ENCODE assay signal across 8 cellular contexts in the genomic region with DNA sequence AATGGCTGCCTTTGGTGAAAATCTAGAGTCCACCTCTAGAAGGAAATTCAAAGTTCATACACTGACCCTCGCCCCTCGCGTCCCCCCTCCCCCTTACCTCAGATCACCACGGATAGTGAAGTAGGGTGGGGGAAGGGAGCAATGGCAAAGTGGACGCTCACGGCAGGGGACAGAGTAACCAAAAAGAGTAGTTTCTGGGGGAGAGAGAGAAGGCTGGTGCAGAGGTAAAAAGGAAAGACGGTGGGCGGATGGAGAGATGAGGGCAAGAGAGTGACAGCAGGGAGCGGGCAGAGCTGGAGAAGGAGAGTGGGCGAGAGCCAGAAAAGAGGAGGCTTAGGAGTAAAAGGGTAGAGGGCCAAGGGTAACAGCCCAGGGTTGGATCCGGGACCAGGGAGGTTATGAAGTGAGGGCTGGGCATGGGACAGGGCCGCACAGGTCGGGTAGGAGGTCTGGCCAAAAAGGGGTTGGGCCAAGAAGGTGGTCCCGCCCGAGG. TPM values are rescaled to one million over a fixed set of nuclear protein-coding genes. Genes with fewer than 3 reads are reported as not detected.
DNase-seq lines count a peak whose midpoint lies in the region; ATAC-seq, FAIRE-seq and TF ChIP-seq lines count a peak whose summit lies in the region.

No MANE protein-coding gene starts in this region.

- no peak for TF ChIP-seq RAD21 in HepG2 (CRISPR knock-in tag; IDR thresholded peaks at IDR 0.05)

- no peak for FAIRE-seq in HepG2 (lab: Jason Lieb, UNC)

- H3K4me3 ChIP-seq in brain microvascular endothelial cell (ENCODE audit: low read depth, low read length) (peak overlapping the region; percentile 86), HepG2 (replicated peaks in 1 of 3; ENCODE audit: insufficient read depth in 1 of 3, low read depth in 2 of 3, low read length in 3 of 3) (peak overlapping the region; percentile 91 to 98 (median 95)), tibial nerve (peak overlapping the region; percentile 77 to 98 (median 83))

- peak overlapping the region; percentile 93 for H3K9ac ChIP-seq in HepG2 (ENCODE audit: insufficient read depth, low read depth, low read length)

- POLR2A ChIA-PET in HepG2 (lab: Yijun Ruan, JAX) = interaction anchor here (0.9 to 2.1 kb wide), 7 partner anchors 81 to 232 kb away, joined by 3 to 11 read pairs (median 3); a partner anchor contains a TSS

- no TSS peak for BruUV-seq in HepG2 (replicated peaks; lab: Mats Ljungman, UMichigan)

- CTCF ChIA-PET in HepG2 (lab: Yijun Ruan, JAX; ENCODE audit: low intra/inter-chr PET ratio, low total read pairs) = no interaction called here

- H3K4me1 ChIP-seq in HepG2 (ENCODE audit: insufficient read depth, low read length) (peaks cover 46% of the 10 kb centered on the region), tibial nerve (peaks cover 0 to 47% (median 19%) of the 10 kb centered on the region in 4 donors)

- TF ChIP-seq POLR2A in HepG2 (IDR thresholded peaks at IDR 0.05; ENCODE audit: insufficient read depth in 1 of 2, low read depth in 2 of 2, low read length in 2 of 2) = no peak
- TF ChIP-seq POLR2A in tibial nerve (IDR thresholded peaks at IDR 0.05) = no peak

- in situ Hi-C loops in brain microvascular endothelial cell (cut with HindIII; ENCODE audit: low pct_ligation_motif_present, low sequenced_read_pairs) (no loop called here), HepG2 (cut with HindIII; ENCODE audit: extremely low pct_ligation_motif_present, low pct_unique_long_range_greater_than_20kb) (no loop called here)

- DNase-seq in brain microvascular endothelial cell (no peak), HepG2 (ENCODE audit: low spot score) (peak; percentile 32), tibial nerve (ENCODE audit: low spot score in 2 of 2) (peak in 1 of 2 donors; percentile 6), NCI-H187 treated with DMSO at 0.1 percent for 48 hours (lab: John Stamatoyannopoulos, UW) (no peak), EL (no peak)

- TF ChIP-seq CTCF in brain microvascular endothelial cell (IDR thresholded peaks at IDR 0.05; ENCODE audit: low read depth, low read length, missing control alignments) = no peak
- TF ChIP-seq CTCF in HepG2 (CRISPR knock-in tag; IDR thresholded peaks at IDR 0.05) = no peak
- TF ChIP-seq CTCF in tibial nerve (IDR thresholded peaks at IDR 0.05) = no peak

- H3K9me3 ChIP-seq in HepG2 (ENCODE audit: low read length) (no peaks in the 10 kb centered on the region), tibial nerve (no peaks in the 10 kb centered on the region)

- intact Hi-C loops in HepG2 (cut with micrococcal nuclease; ENCODE audit: unreplicated experiment) = no loop called here

- H3K27me3 ChIP-seq in brain microvascular endothelial cell (replicated peaks) (no peaks in the 10 kb centered on the region), HepG2 (ENCODE audit: control insufficient read depth in 1 of 2, insufficient read depth in 2 of 2, low read length in 2 of 2) (no peaks in the 10 kb centered on the region; a peak in 1 of 5 replicates), tibial nerve (no peaks in the 10 kb centered on the region)

- peak overlapping the region; percentile 79 for H3K4me2 ChIP-seq in HepG2 (ENCODE audit: low read depth, low read length)

- H3K36me3 ChIP-seq in brain microvascular endothelial cell (replicated peaks) = no peaks in the 10 kb centered on the region
- no peaks in the 10 kb centered on the region for H3K36me3 ChIP-seq in HepG2 (replicated peaks in 1 of 2; ENCODE audit: control insufficient read depth in 1 of 2, insufficient read depth in 2 of 2, low read length in 2 of 2)
- H3K36me3 ChIP-seq in tibial nerve = no peaks in the 10 kb centered on the region

- no peak overlapping the region for H2AFZ ChIP-seq in HepG2 (ENCODE audit: low read length)

- peaks cover 38% of the 10 kb centered on the region for H3K79me2 ChIP-seq in HepG2 (ENCODE audit: insufficient read depth, low read length)

- ATAC-seq in GM19035 (IDR thresholded peaks at IDR 0.05; ENCODE audit: unreplicated experiment) (peak; percentile 14), HG03432 (IDR thresholded peaks at IDR 0.05; ENCODE audit: unreplicated experiment) (peak; percentile 34), HepG2 (no peak; the same call in 2 of the 3 replicates), GM21367 (IDR thresholded peaks at IDR 0.05; ENCODE audit: unreplicated experiment) (no peak)

- H3K27ac ChIP-seq in brain microvascular endothelial cell = peak overlapping the region; percentile 39
- H3K27ac ChIP-seq in HepG2 (ENCODE audit: extremely low read length, insufficient read depth, low read length) = peak overlapping the region; percentile 95
- H3K27ac ChIP-seq in tibial nerve = peak overlapping the region; percentile 95 to 100 (median 98)

- under 1% methylated on average over 13 of the region's 15 CpGs for WGBS in HepG2 (ENCODE audit: low lambda C conversion rate)
- WGBS in tibial nerve, 2 donors = 0 to 1% methylated on average over 15 of the region's 15 CpGs

- TF ChIP-seq EP300 in HepG2 (IDR thresholded peaks at IDR 0.05; ENCODE audit: low read depth in 2 of 2, low read length in 2 of 2) = no peak
- TF ChIP-seq EP300 in HepG2 (CRISPR knock-in tag; IDR thresholded peaks at IDR 0.05; ENCODE audit: borderline replicate concordance) = no peak
- TF ChIP-seq EP300 in tibial nerve (IDR thresholded peaks at IDR 0.05) = no peak

- H4K20me1 ChIP-seq in HepG2 (ENCODE audit: insufficient read depth, low read length) = no peaks in the 10 kb centered on the region

TF ChIP-seq in HepG2, 621 proteins besides CTCF, POLR2A, EP300 and RAD21 (continues in another document):
- TF ChIP-seq MEIS2 (CRISPR knock-in tag; IDR thresholded peaks at IDR 0.05) = 0 out of 2 replicates have a peak, but pooled peaks have one; percentile 16
- TF ChIP-seq ZNF33B (CRISPR knock-in tag; IDR thresholded peaks at IDR 0.05) = 0 out of 2 replicates have a peak, but pooled peaks have one; percentile 80
- TF ChIP-seq ZNF652 (CRISPR knock-in tag; IDR thresholded peaks at IDR 0.05; ENCODE audit: borderline replicate concordance, low read depth) = no peak

RNA-seq across cellular contexts. Expression of a gene that starts 0.4 kb away (rescaled TPM):
- 49.9 and 71.6 TPM in 2 replicates for total RNA-seq in HepG2 (2016; rRNA removed; fragmentation: Illumina TruSeq; extraction: Trizol)
- total RNA-seq in HepG2 (2016; cell fraction: cytosol; rRNA removed; fragmentation: Illumina TruSeq; extraction: Trizol; ENCODE audit: low read depth) = 2.8 and 3.1 TPM in 2 replicates
- 48.5 and 65.6 TPM in 2 replicates for total RNA-seq in HepG2 (2016; cell fraction: insoluble cytoplasmic fraction; rRNA removed; fragmentation: Illumina TruSeq; extraction: Trizol)
- total RNA-seq in HepG2 (2016; cell fraction: membrane; rRNA removed; fragmentation: Illumina TruSeq; extraction: Trizol) = 7.8 and 9.3 TPM in 2 replicates
- total RNA-seq in HepG2 (2016; cell fraction: nucleus; rRNA removed; fragmentation: Illumina TruSeq; extraction: Trizol) = 23.1 and 25.7 TPM in 2 replicates
- 18.5 and 26.9 TPM in 2 replicates for polyA plus RNA-seq in HepG2 (2011; rRNA removed)
- 14.8 and 16.9 TPM in 2 replicates for polyA plus RNA-seq in HepG2 (2011; cell fraction: cytosol; rRNA removed)
- polyA plus RNA-seq in HepG2 (2011; cell fraction: nucleus; rRNA removed) = 6.1 and 8.5 TPM in 2 replicates
- polyA plus RNA-seq in HepG2 (2012) = 6.4 and 21.1 TPM in 2 replicates
- polyA plus RNA-seq in HepG2 (2016; cell fraction: cytosol; fragmentation: Illumina TruSeq; extraction: Trizol; ENCODE audit: low read depth) = 1.5 and 1.9 TPM in 2 replicates
- polyA plus RNA-seq in HepG2 (2016; cell fraction: insoluble cytoplasmic fraction; fragmentation: Illumina TruSeq; extraction: Trizol; ENCODE audit: low read depth) = 41.3 and 47.7 TPM in 2 replicates
- 3.2 and 3.8 TPM in 2 replicates for polyA plus RNA-seq in HepG2 (2016; cell fraction: membrane; fragmentation: Illumina TruSeq; extraction: Trizol; ENCODE audit: low read depth)
- 18.3 and 21.1 TPM in 2 replicates for polyA plus RNA-seq in HepG2 (2016; cell fraction: nucleus; fragmentation: Illumina TruSeq; extraction: Trizol; ENCODE audit: insufficient read depth, low read depth)
- polyA minus RNA-seq in HepG2 (2011; rRNA and poly(A)+ RNA removed; ENCODE audit: low replicate concordance) = 14.9 and 55.6 TPM in 2 replicates
- polyA minus RNA-seq in HepG2 (2011; cell fraction: cytosol; rRNA and poly(A)+ RNA removed) = 25.7 and 29.4 TPM in 2 replicates
- polyA minus RNA-seq in HepG2 (2011; cell fraction: nucleus; rRNA and poly(A)+ RNA removed) = 14.8 and 18.8 TPM in 2 replicates
- total RNA-seq in tibial nerve = 10 to 100 TPM; 40.5 to 95.7 (median 75.3) TPM

RNA-seq across cellular contexts. Expression of a gene that starts 0.9 kb away (rescaled TPM):
- total RNA-seq in HepG2 (2016; rRNA removed; fragmentation: Illumina TruSeq; extraction: Trizol) (23.3 and 30.8 TPM in 2 replicates), tibial nerve (10 to 100 TPM; 10.2 to 15.7 (median 12.7) TPM)
- 4.7 and 6.4 TPM in 2 replicates for total RNA-seq in HepG2 (2016; cell fraction: cytosol; rRNA removed; fragmentation: Illumina TruSeq; extraction: Trizol; ENCODE audit: low read depth)
- 24.3 and 31.4 TPM in 2 replicates for total RNA-seq in HepG2 (2016; cell fraction: insoluble cytoplasmic fraction; rRNA removed; fragmentation: Illumina TruSeq; extraction: Trizol)
- total RNA-seq in HepG2 (2016; cell fraction: membrane; rRNA removed; fragmentation: Illumina TruSeq; extraction: Trizol) = 15.5 and 17.5 TPM in 2 replicates
- total RNA-seq in HepG2 (2016; cell fraction: nucleus; rRNA removed; fragmentation: Illumina TruSeq; extraction: Trizol) = 14.2 and 14.4 TPM in 2 replicates
- polyA plus RNA-seq in HepG2 (2011; rRNA removed) = 8.8 and 11.4 TPM in 2 replicates
- polyA plus RNA-seq in HepG2 (2011; cell fraction: cytosol; rRNA removed) = 6.4 and 7.9 TPM in 2 replicates
- polyA plus RNA-seq in HepG2 (2011; cell fraction: nucleus; rRNA removed) = 2.7 and 3.3 TPM in 2 replicates
- polyA plus RNA-seq in HepG2 (2012) = 6.1 and 7.8 TPM in 2 replicates
- polyA plus RNA-seq in HepG2 (2016; cell fraction: cytosol; fragmentation: Illumina TruSeq; extraction: Trizol; ENCODE audit: low read depth) = 2.0 and 2.3 TPM in 2 replicates
- polyA plus RNA-seq in HepG2 (2016; cell fraction: insoluble cytoplasmic fraction; fragmentation: Illumina TruSeq; extraction: Trizol; ENCODE audit: low read depth) = 27.2 and 31.1 TPM in 2 replicates
- 7.5 and 8.9 TPM in 2 replicates for polyA plus RNA-seq in HepG2 (2016; cell fraction: membrane; fragmentation: Illumina TruSeq; extraction: Trizol; ENCODE audit: low read depth)
- polyA plus RNA-seq in HepG2 (2016; cell fraction: nucleus; fragmentation: Illumina TruSeq; extraction: Trizol; ENCODE audit: insufficient read depth, low read depth) = 15.2 and 16.2 TPM in 2 replicates
- polyA minus RNA-seq in HepG2 (2011; rRNA and poly(A)+ RNA removed; ENCODE audit: low replicate concordance) = 15.3 and 20.7 TPM in 2 replicates
- 4.3 and 7.2 TPM in 2 replicates for polyA minus RNA-seq in HepG2 (2011; cell fraction: cytosol; rRNA and poly(A)+ RNA removed)
- 8.8 and 10.3 TPM in 2 replicates for polyA minus RNA-seq in HepG2 (2011; cell fraction: nucleus; rRNA and poly(A)+ RNA removed)

Comparison
In these comparisons a context has a peak if more than half of its experiments do, and no peak if none do; other contexts are left out.
1. ATAC-seq: peak in GM19035 (single experiment) and HG03432 (single experiment); none in HepG2 (single experiment) and GM21367 (single experiment).
2. H3K27ac ChIP-seq: peak in every context shown above with its lines; median percentile 98 in tibial nerve; 95 in HepG2; 39 in brain microvascular endothelial cell.
3. Peak in every context shown above with its lines, with median percentiles within 50 percentile points of each other: H3K4me3 ChIP-seq.